Comparison of ENCODE assay signal across 1 cellular context in genomic region chr20:64092258-64093012, GRCh38.
TF ChIP-seq lines count a peak whose summit lies in the region.

No MANE protein-coding gene starts in this region.

TF ChIP-seq in GM23338, 12 proteins besides CTCF, POLR2A, EP300 and RAD21:
- TF ChIP-seq REST (IDR thresholded peaks at IDR 0.05; ENCODE audit: unreplicated experiment) (no peak), ZNF462 (CRISPR knock-in tag; IDR thresholded peaks at IDR 0.05) (no peak), NANOG (IDR thresholded peaks at IDR 0.05; ENCODE audit: borderline replicate concordance) (no peak), CREB1 (CRISPR knock-in tag; IDR thresholded peaks at IDR 0.05; ENCODE audit: low read depth) (no peak), ZNF114 (CRISPR knock-in tag; IDR thresholded peaks at IDR 0.05) (no peak), STAT1 (IDR thresholded peaks at IDR 0.05; ENCODE audit: unreplicated experiment) (no peak), ETS1 (IDR thresholded peaks at IDR 0.05) (no peak), EZH2 (IDR thresholded peaks at IDR 0.05; ENCODE audit: low read depth, unreplicated experiment) (no peak), EZH2phosphoT487 (IDR thresholded peaks at IDR 0.05; ENCODE audit: unreplicated experiment) (no peak), ZNF331 (CRISPR knock-in tag; IDR thresholded peaks at IDR 0.05; ENCODE audit: low read depth) (no peak), JUNB (IDR thresholded peaks at IDR 0.05; ENCODE audit: unreplicated experiment) (no peak), POLR2AphosphoS5 (IDR thresholded peaks at IDR 0.05; ENCODE audit: low read depth) (no peak)
